Comparison of ENCODE assay signal across 13 cellular contexts in the genomic region with DNA sequence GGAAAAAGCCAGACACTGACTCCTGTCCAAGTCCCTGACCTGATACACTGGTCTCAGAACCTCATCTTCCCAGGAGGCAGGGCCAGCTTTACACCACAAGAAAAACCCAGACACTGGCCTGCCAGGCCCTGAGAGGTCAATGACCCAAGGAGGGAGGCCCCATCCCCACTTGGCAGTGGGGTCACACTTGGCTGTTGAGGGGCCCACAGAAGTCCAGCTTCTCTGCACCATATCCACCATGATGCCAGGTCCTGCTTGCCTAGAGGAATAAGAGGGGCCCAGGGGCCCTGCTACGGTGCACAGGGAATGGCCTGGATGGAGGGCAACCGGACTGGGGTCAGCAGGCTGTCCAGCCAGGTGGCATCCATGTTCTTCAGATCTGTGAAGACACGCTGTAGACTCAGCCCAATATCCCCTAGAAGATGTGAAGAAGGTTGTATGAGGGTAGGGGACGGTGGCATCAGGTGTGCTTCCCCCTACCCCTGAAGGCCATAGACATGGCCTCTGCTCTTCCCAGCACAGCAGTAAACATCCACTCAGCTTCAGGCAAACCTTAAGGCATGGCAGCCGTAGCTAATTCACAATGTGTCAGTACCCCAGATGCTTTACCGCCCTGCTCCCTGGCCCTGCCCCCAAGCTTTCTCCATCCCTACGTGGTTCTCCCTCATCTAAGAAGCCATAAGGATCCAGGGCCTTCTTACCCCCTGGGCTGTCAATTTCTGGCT.
A peak's percentile ranks its signal among the peaks of the same experiment; 100 is the strongest.
DNase-seq lines count a peak whose midpoint lies in the region; ATAC-seq and TF ChIP-seq lines count a peak whose summit lies in the region.
"Had no signal": no experiment of that assay in that cellular context is flagged by ENCODE, and none has a peak within 500 bp of the region (broad histone marks: within the 10 kb centered on the region; RNA-seq: fewer than 3 reads in every experiment).

No MANE protein-coding gene starts in this region.

- peaks cover 42% of the 10 kb centered on the region for H3K4me1 ChIP-seq in muscle layer of colon (ENCODE audit: insufficient read depth, low read length)

- no peak for ATAC-seq in GM18505 (IDR thresholded peaks at IDR 0.05; ENCODE audit: unreplicated experiment)
- ATAC-seq: HepG2 had no signal

- H3K27me3 ChIP-seq in muscle layer of colon (ENCODE audit: control insufficient read depth in 1 of 2, insufficient read depth in 2 of 2, low read length in 2 of 2) = no peaks in the 10 kb centered on the region
- H3K27me3 ChIP-seq: vagina had no signal

- peaks cover 65% of the 10 kb centered on the region for H3K36me3 ChIP-seq in muscle layer of colon (ENCODE audit: insufficient read depth, low read length)

- no peak overlapping the region for H3K9ac ChIP-seq in muscle layer of colon (ENCODE audit: low read length)

- H3K9me3 ChIP-seq in muscle layer of colon (ENCODE audit: low read length) = no peaks in the 10 kb centered on the region
- H3K9me3 ChIP-seq: vagina had no signal

- peak; percentile 2 for DNase-seq in stimulated activated CD4-positive, alpha-beta T cell treated with anti-CD3 and anti-CD28 coated beads, Interleukin-15, amount 100 ng/mL, for 24 hours
- DNase-seq in stimulated activated CD4-positive, alpha-beta T cell treated with anti-CD3 and anti-CD28 coated beads, Interleukin-4, amount 100 ng/mL, for 1 hour = no peak
- DNase-seq in activated effector memory CD4-positive, alpha-beta T cell treated with Interleukin-2 at 50 U/mL for 16 hours = peak; percentile 0
- DNase-seq in foreskin melanocyte (no peak), GM03348 (ENCODE audit: low spot score) (no peak), substantia nigra (lab: John Stamatoyannopoulos, UW) (no peak)
- DNase-seq: effector CD8-positive, alpha-beta T cell; NCI-H1436 treated with DMSO at 0.1 percent for 48 hours; NCI-H774 had no signal

- no peak for TF ChIP-seq POLR2A in GM18505 (IDR thresholded peaks at IDR 0.05; ENCODE audit: borderline replicate concordance, extremely low read depth, insufficient read depth, insufficient read length)

- H3K4me3 ChIP-seq in muscle layer of colon (ENCODE audit: low read depth in 1 of 2, low read length in 2 of 2) = no peak overlapping the region
- H3K4me3 ChIP-seq: vagina had no signal

- peak overlapping the region; percentile 21 for H3K27ac ChIP-seq in muscle layer of colon (ENCODE audit: low read depth, low read length)
- no peak overlapping the region for H3K27ac ChIP-seq in substantia nigra (ENCODE audit: low read depth, low read length, poor library complexity, severe bottlenecking)
- H3K27ac ChIP-seq: vagina had no signal

Comparison
In these comparisons a context has a peak if more than half of its experiments do, and no peak if none do; other contexts are left out.
1. DNase-seq: peak in stimulated activated CD4-positive, alpha-beta T cell treated with anti-CD3 and anti-CD28 coated beads, Interleukin-15, amount 100 ng/mL, for 24 hours (single experiment) and activated effector memory CD4-positive, alpha-beta T cell treated with Interleukin-2 at 50 U/mL for 16 hours (single experiment); none in stimulated activated CD4-positive, alpha-beta T cell treated with anti-CD3 and anti-CD28 coated beads, Interleukin-4, amount 100 ng/mL, for 1 hour (single experiment), foreskin melanocyte (single experiment), GM03348 (single experiment) and substantia nigra (0 of 49).